Comparison of ENCODE assay signal across 17 cellular contexts in genomic region chr3:12442654-12443501, GRCh38. TPM values are rescaled to one million over a fixed set of nuclear protein-coding genes. Genes with fewer than 3 reads are reported as not detected.
DNase-seq lines count a peak whose midpoint lies in the region; ATAC-seq and TF ChIP-seq lines count a peak whose summit lies in the region.
"Had no signal": no experiment of that assay in that cellular context is flagged by ENCODE, and none has a peak within 500 bp of the region (broad histone marks: within the 10 kb centered on the region; RNA-seq: fewer than 3 reads in every experiment).

No MANE protein-coding gene starts in this region.

- H3K27me3 ChIP-seq in heart left ventricle: no peaks in the 10 kb centered on the region
- no peaks in the 10 kb centered on the region for H3K27me3 ChIP-seq in trophoblast cell (ENCODE audit: insufficient read depth, low read length)
- peaks cover 0 to 49% (median 0%) of the 10 kb centered on the region in 4 donors for H3K27me3 ChIP-seq in esophagus muscularis mucosa
- H3K27me3 ChIP-seq: body of pancreas had no signal

- no peak overlapping the region for H3K4me2 ChIP-seq in trophoblast cell (ENCODE audit: low read length)

- H3K4me3 Mint-ChIP-seq in Calu3 (ENCODE audit: low read depth, unreplicated experiment): peak overlapping the region; percentile 10
- H3K4me3 Mint-ChIP-seq in activated naive CD4-positive, alpha-beta T cell treated with anti-CD3 and anti-CD28 coated beads for 36 hours: no peak overlapping the region
- H3K4me3 Mint-ChIP-seq: activated CD4-positive, alpha-beta T cell treated with anti-CD3 and anti-CD28 coated beads, Interleukin-2, amount 10 ng/mL, durations not matched to agents 7 days and 5 days; activated naive CD4-positive, alpha-beta T cell treated with anti-CD3 and anti-CD28 coated beads, Interleukin-2, amount 10 ng/mL, durations not matched to agents 7 days and 5 days; natural killer cell treated with Interleukin-12 subunit alpha and Interleukin-12 subunit beta and Interleukin-15 and Interleukin-18, amount 100 ng/mL, for 72 hours had no signal

- H3K9ac ChIP-seq in trophoblast cell (ENCODE audit: low read length): no peak overlapping the region

- DNase-seq in Calu3: no peak
- DNase-seq in LHCN-M2 (ENCODE audit: low read depth): peak; percentile 60
- DNase-seq in heart left ventricle: peak; percentile 47 to 79 (median 72)
- DNase-seq in trophoblast cell: peak; percentile 97 to 99
- no peak for DNase-seq in HUDEP-2 (lab: John Stamatoyannopoulos, UW; ENCODE audit: unreplicated experiment in 76 of 76)
- no peak for DNase-seq in activated naive CD4-positive, alpha-beta T cell treated with anti-CD3 and anti-CD28 coated beads for 36 hours
- no peak for DNase-seq in esophagus muscularis mucosa (ENCODE audit: extremely low spot score)
- DNase-seq: activated CD4-positive, alpha-beta T cell treated with anti-CD3 and anti-CD28 coated beads, Interleukin-2, amount 10 ng/mL, durations not matched to agents 7 days and 5 days; activated naive CD4-positive, alpha-beta T cell treated with anti-CD3 and anti-CD28 coated beads, Interleukin-2, amount 10 ng/mL, durations not matched to agents 7 days and 5 days; body of pancreas; dorsolateral prefrontal cortex; NCI-H2081 treated with DMSO at 0.1 percent for 48 hours; NCI-H526 treated with DMSO at 0.1 percent for 48 hours had no signal

- H2BK120ac ChIP-seq in trophoblast cell (ENCODE audit: insufficient read depth, low read length, poor library complexity): peak overlapping the region; percentile 48

- H3K4me3 ChIP-seq in heart left ventricle (no peak overlapping the region), trophoblast cell (ENCODE audit: low read depth, low read length) (no peak overlapping the region), esophagus muscularis mucosa (no peak overlapping the region)
- H3K4me3 ChIP-seq: body of pancreas, dorsolateral prefrontal cortex, lung had no signal

- TF ChIP-seq EP300 in esophagus muscularis mucosa (IDR thresholded peaks at IDR 0.05): no peak

- H2BK5ac ChIP-seq in trophoblast cell (ENCODE audit: low read depth, low read length, poor library complexity): no peak overlapping the region

- peaks cover 26% of the 10 kb centered on the region for H3K79me1 ChIP-seq in trophoblast cell (ENCODE audit: low read length)

- peak overlapping the region; percentile 94 for H3K27ac Mint-ChIP-seq in Calu3 (ENCODE audit: unreplicated experiment)
- H3K27ac Mint-ChIP-seq in activated naive CD4-positive, alpha-beta T cell treated with anti-CD3 and anti-CD28 coated beads for 36 hours: no peak overlapping the region
- H3K27ac Mint-ChIP-seq: activated CD4-positive, alpha-beta T cell treated with anti-CD3 and anti-CD28 coated beads, Interleukin-2, amount 10 ng/mL, durations not matched to agents 7 days and 5 days; activated naive CD4-positive, alpha-beta T cell treated with anti-CD3 and anti-CD28 coated beads, Interleukin-2, amount 10 ng/mL, durations not matched to agents 7 days and 5 days; IgD-negative memory B cell; natural killer cell treated with Interleukin-12 subunit alpha and Interleukin-12 subunit beta and Interleukin-15 and Interleukin-18, amount 100 ng/mL, for 72 hours had no signal

- 43 to 63% (median 49%) methylated on average over 20 of the region's 20 CpGs for WGBS in heart left ventricle, 4 donors
- WGBS in trophoblast cell (ENCODE audit: extremely low coverage, insufficient coverage, insufficient read length): no CpG with 5 or more reads among the region's 20 CpGs
- 84% methylated on average over 20 of the region's 20 CpGs for WGBS in esophagus muscularis mucosa

- no peak overlapping the region for H2AK5ac ChIP-seq in trophoblast cell (ENCODE audit: low read length)

- no TSS peak for BruUV-seq in Calu3 (replicated peaks; lab: Mats Ljungman, UMichigan)

- peak overlapping the region; percentile 54 for H4K91ac ChIP-seq in trophoblast cell (ENCODE audit: low read depth, low read length)

- intact Hi-C loops in Calu3 (cut with micrococcal nuclease; ENCODE audit: unreplicated experiment): no loop called here
- intact Hi-C loops in heart left ventricle (cut with DNase I): loop anchor here in 3 of 10 donors (10.0 kb wide), 2 partner anchors 68 to 158 kb away; partner anchors contain the start of gene PPARG (in 2 of the 3)
- intact Hi-C loops in activated naive CD4-positive, alpha-beta T cell treated with anti-CD3 and anti-CD28 coated beads for 36 hours (cut with micrococcal nuclease): no loop called here
- intact Hi-C loops in esophagus muscularis mucosa (cut with DNase I): no loop called here

- no peaks in the 10 kb centered on the region for H3K9me3 Mint-ChIP-seq in Calu3 (ENCODE audit: low read depth, unreplicated experiment)
- H3K9me3 Mint-ChIP-seq in activated naive CD4-positive, alpha-beta T cell treated with anti-CD3 and anti-CD28 coated beads for 36 hours: no peaks in the 10 kb centered on the region
- H3K9me3 Mint-ChIP-seq: activated CD4-positive, alpha-beta T cell treated with anti-CD3 and anti-CD28 coated beads, Interleukin-2, amount 10 ng/mL, durations not matched to agents 7 days and 5 days; activated naive CD4-positive, alpha-beta T cell treated with anti-CD3 and anti-CD28 coated beads, Interleukin-2, amount 10 ng/mL, durations not matched to agents 7 days and 5 days; IgD-negative memory B cell; natural killer cell treated with Interleukin-12 subunit alpha and Interleukin-12 subunit beta and Interleukin-15 and Interleukin-18, amount 100 ng/mL, for 72 hours had no signal

- peak overlapping the region; percentile 23 for H2BK12ac ChIP-seq in trophoblast cell (ENCODE audit: low read length)

- no peak overlapping the region for H3K23ac ChIP-seq in trophoblast cell (ENCODE audit: low read length)

- no peak for TF ChIP-seq POLR2A in heart left ventricle (IDR thresholded peaks at IDR 0.05)
- no peak for TF ChIP-seq POLR2A in esophagus muscularis mucosa (IDR thresholded peaks at IDR 0.05; ENCODE audit: low read depth)

- peak overlapping the region; percentile 2 for H4K8ac ChIP-seq in trophoblast cell (ENCODE audit: low read depth, low read length)

- TF ChIP-seq CTCF in Calu3 (IDR thresholded peaks at IDR 0.05; ENCODE audit: unreplicated experiment): no peak
- no peak for TF ChIP-seq CTCF in heart left ventricle (IDR thresholded peaks at IDR 0.05)
- no peak for TF ChIP-seq CTCF in esophagus muscularis mucosa (IDR thresholded peaks at IDR 0.05)

- no peak overlapping the region for H2AFZ ChIP-seq in trophoblast cell (ENCODE audit: insufficient read depth, low read length, poor library complexity)

- peaks cover 13% of the 10 kb centered on the region for H3K36me3 Mint-ChIP-seq in Calu3 (ENCODE audit: insufficient read depth, unreplicated experiment)
- H3K36me3 Mint-ChIP-seq in activated naive CD4-positive, alpha-beta T cell treated with anti-CD3 and anti-CD28 coated beads for 36 hours (ENCODE audit: low read depth): no peaks in the 10 kb centered on the region
- H3K36me3 Mint-ChIP-seq: activated naive CD4-positive, alpha-beta T cell treated with anti-CD3 and anti-CD28 coated beads, Interleukin-2, amount 10 ng/mL, durations not matched to agents 7 days and 5 days; IgD-negative memory B cell; natural killer cell treated with Interleukin-12 subunit alpha and Interleukin-12 subunit beta and Interleukin-15 and Interleukin-18, amount 100 ng/mL, for 72 hours had no signal

- no peak overlapping the region for H3K4ac ChIP-seq in trophoblast cell (ENCODE audit: low read depth, low read length)

- H3K79me2 ChIP-seq in trophoblast cell (ENCODE audit: control insufficient read depth, insufficient read depth, low read length, poor library complexity): no peaks in the 10 kb centered on the region

- H3K27ac ChIP-seq in heart left ventricle: peak overlapping the region in 10 of 12 donors; percentile 41 to 77 (median 68)
- H3K27ac ChIP-seq in trophoblast cell (ENCODE audit: low read depth, low read length): no peak overlapping the region
- H3K27ac ChIP-seq in esophagus muscularis mucosa (replicated peaks in 1 of 4): no peak overlapping the region
- H3K27ac ChIP-seq: body of pancreas, dorsolateral prefrontal cortex had no signal

- H3K36me3 ChIP-seq in heart left ventricle (no peaks in the 10 kb centered on the region), trophoblast cell (ENCODE audit: control insufficient read depth in 1 of 2, insufficient read depth in 2 of 2, low read length in 2 of 2) (no peaks in the 10 kb centered on the region), esophagus muscularis mucosa (no peaks in the 10 kb centered on the region)

- CTCF ChIA-PET in Calu3 (lab: Charles Lee): no interaction called here
- CTCF ChIA-PET in activated naive CD4-positive, alpha-beta T cell treated with anti-CD3 and anti-CD28 coated beads for 36 hours (lab: Charles Lee): interaction anchor here (0.5 to 1.0 kb wide), 2 partner anchors 37 kb away, joined by 3 to 4 read pairs; no protein-coding TSS in a partner anchor

- no peak overlapping the region for H3K14ac ChIP-seq in trophoblast cell (ENCODE audit: low read length)

- no peak overlapping the region for H3K18ac ChIP-seq in trophoblast cell (ENCODE audit: low read length)

- peaks cover 57% of the 10 kb centered on the region for H3K4me1 Mint-ChIP-seq in Calu3 (ENCODE audit: low read depth, unreplicated experiment)
- H3K4me1 Mint-ChIP-seq in activated naive CD4-positive, alpha-beta T cell treated with anti-CD3 and anti-CD28 coated beads for 36 hours (ENCODE audit: low read depth): no peaks in the 10 kb centered on the region
- H3K4me1 Mint-ChIP-seq: activated CD4-positive, alpha-beta T cell treated with anti-CD3 and anti-CD28 coated beads, Interleukin-2, amount 10 ng/mL, durations not matched to agents 7 days and 5 days; activated naive CD4-positive, alpha-beta T cell treated with anti-CD3 and anti-CD28 coated beads, Interleukin-2, amount 10 ng/mL, durations not matched to agents 7 days and 5 days had no signal

- H3K9me3 ChIP-seq in heart left ventricle (no peaks in the 10 kb centered on the region), trophoblast cell (ENCODE audit: insufficient read depth, low read depth, low read length) (no peaks in the 10 kb centered on the region), esophagus muscularis mucosa (no peaks in the 10 kb centered on the region)
- H3K9me3 ChIP-seq: body of pancreas had no signal

- ATAC-seq in heart left ventricle: peak; percentile 75 to 80 (median 78)
- ATAC-seq in HG03039 (IDR thresholded peaks at IDR 0.05; ENCODE audit: unreplicated experiment): no peak
- ATAC-seq: body of pancreas; natural killer cell treated with Interleukin-12 subunit alpha and Interleukin-12 subunit beta and Interleukin-15 and Interleukin-18, amount 100 ng/mL, for 72 hours had no signal

- peaks cover 0 to 57% (median 29%) of the 10 kb centered on the region in 12 donors for H3K4me1 ChIP-seq in heart left ventricle
- peaks cover 23 to 38% of the 10 kb centered on the region in 2 experiments for H3K4me1 ChIP-seq in trophoblast cell (ENCODE audit: control insufficient read depth in 1 of 2, insufficient read depth in 2 of 2, low read length in 2 of 2)
- H3K4me1 ChIP-seq in esophagus muscularis mucosa: peaks cover 9 to 17% (median 12%) of the 10 kb centered on the region in 4 donors
- H3K4me1 ChIP-seq: body of pancreas had no signal

- H3K27me3 Mint-ChIP-seq in Calu3 (ENCODE audit: unreplicated experiment): no peaks in the 10 kb centered on the region
- H3K27me3 Mint-ChIP-seq in activated naive CD4-positive, alpha-beta T cell treated with anti-CD3 and anti-CD28 coated beads for 36 hours (ENCODE audit: low read depth): no peaks in the 10 kb centered on the region
- H3K27me3 Mint-ChIP-seq: activated CD4-positive, alpha-beta T cell treated with anti-CD3 and anti-CD28 coated beads, Interleukin-2, amount 10 ng/mL, durations not matched to agents 7 days and 5 days; activated naive CD4-positive, alpha-beta T cell treated with anti-CD3 and anti-CD28 coated beads, Interleukin-2, amount 10 ng/mL, durations not matched to agents 7 days and 5 days had no signal

- no peak overlapping the region for H4K12ac ChIP-seq in trophoblast cell (ENCODE audit: low read depth, low read length)

RNA-seq across cellular contexts. Expression of gene TSEN2, which starts 41.4 kb away (rescaled TPM):
- total RNA-seq in Calu3 (2022) (26.7 and 32.0 TPM in 2 replicates), LHCN-M2 (2014; rRNA removed) (14.6 and 17.9 TPM in 2 replicates), heart left ventricle (10 to 100 TPM; 14.3 to 21.6 (median 18.4) TPM), esophagus muscularis mucosa (10 to 100 TPM; 17.6 to 20.4 (median 19.4) TPM)
- 6.9 TPM for polyA plus RNA-seq in LHCN-M2 (2012)
- polyA plus RNA-seq in heart left ventricle: 10 to 100 TPM; 17.6 to 22.3 TPM
- polyA plus RNA-seq in trophoblast cell (2013): 3.4 and 3.7 TPM in 2 replicates
- total RNA-seq in activated naive CD4-positive, alpha-beta T cell treated with anti-CD3 and anti-CD28 coated beads for 36 hours: 10 to 100 TPM; 14.0 to 14.8 TPM

Comparison
In these comparisons a context has a peak if more than half of its experiments do, and no peak if none do; other contexts are left out.
1. DNase-seq: peak in LHCN-M2 (single experiment), heart left ventricle (5 of 5) and trophoblast cell (2 of 2); none in Calu3 (single experiment), HUDEP-2 (0 of 76), activated naive CD4-positive, alpha-beta T cell treated with anti-CD3 and anti-CD28 coated beads for 36 hours (single experiment) and esophagus muscularis mucosa (single experiment).
2. H3K27ac ChIP-seq: peak in heart left ventricle (10 of 12); none in trophoblast cell (single experiment) and esophagus muscularis mucosa (0 of 4).